Comparison of ENCODE assay signal across 8 cellular contexts in the genomic region with DNA sequence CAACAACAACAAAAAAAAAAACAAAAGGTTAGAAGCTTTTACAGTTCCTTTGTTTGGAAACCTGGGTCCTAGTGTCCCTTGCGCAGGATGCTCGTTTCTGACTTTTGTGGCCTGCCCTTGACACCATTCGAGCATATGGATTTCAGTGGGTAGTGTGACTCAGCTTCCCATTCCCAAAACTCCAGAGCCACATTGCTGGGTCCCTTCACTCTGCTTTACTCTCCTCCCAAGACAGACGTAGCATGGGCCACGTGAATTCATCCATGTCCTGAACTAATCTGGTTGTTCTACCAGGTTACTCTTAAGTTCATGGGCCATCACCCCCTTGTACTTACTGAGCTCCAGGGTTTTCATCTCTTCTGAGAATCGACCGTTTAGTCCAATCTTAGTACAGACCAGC.
A peak's percentile ranks its signal among the peaks of the same experiment; 100 is the strongest.
DNase-seq lines count a peak whose midpoint lies in the region; ATAC-seq and TF ChIP-seq lines count a peak whose summit lies in the region.

No MANE protein-coding gene starts in this region.

- no peaks in the 10 kb centered on the region for H3K36me3 Mint-ChIP-seq in CD14-positive monocyte

- H3K4me1 ChIP-seq in adipocyte (ENCODE audit: control insufficient read depth, insufficient read depth, low read length) (peaks cover 21% of the 10 kb centered on the region), muscle layer of duodenum (ENCODE audit: control insufficient read depth in 1 of 2, insufficient read depth in 2 of 2, low read length in 2 of 2) (no peaks in the 10 kb centered on the region), ovary (ENCODE audit: insufficient read depth) (peaks cover 5% of the 10 kb centered on the region), adrenal gland (replicated peaks in 1 of 2) (peaks cover 0 to 14% of the 10 kb centered on the region in 2 donors)

- no peaks in the 10 kb centered on the region for H3K27me3 ChIP-seq in adipocyte (replicated peaks; ENCODE audit: control insufficient read depth, insufficient read depth, low read length)
- H3K27me3 ChIP-seq in muscle layer of duodenum (ENCODE audit: low read depth, low read length): no peaks in the 10 kb centered on the region
- H3K27me3 ChIP-seq in ovary: no peaks in the 10 kb centered on the region
- no peaks in the 10 kb centered on the region for H3K27me3 ChIP-seq in adrenal gland

- peaks cover 8 to 17% (median 11%) of the 10 kb centered on the region in 3 donors for H3K27me3 Mint-ChIP-seq in CD14-positive monocyte (ENCODE audit: low read depth in 3 of 3)

- H3K9ac ChIP-seq in adipocyte (ENCODE audit: low read length): peak overlapping the region; percentile 53

- 45 to 49% (median 47%) methylated on average over 7 of the region's 7 CpGs for WGBS in ovary, 3 donors
- WGBS in adrenal gland, 4 donors: 49 to 56% (median 52%) methylated on average over 7 of the region's 7 CpGs

- intact Hi-C loops in CD14-positive monocyte (cut with micrococcal nuclease): no loop called here
- intact Hi-C loops in ovary (cut with DNase I): loop anchor here in 2 of 4 donors (2.0 to 5.0 kb wide), 2 partner anchors 34 to 242 kb away; partner anchors contain the start of gene FUT8 (in 1 of the 2)
- intact Hi-C loops in adrenal gland (cut with DNase I): no loop called here

- peaks cover 18% of the 10 kb centered on the region for H3K4me1 Mint-ChIP-seq in CD14-positive monocyte

- peaks cover 0 to 5% (median 0%) of the 10 kb centered on the region in 7 donors for H3K9me3 Mint-ChIP-seq in CD14-positive monocyte

- H3K36me3 ChIP-seq in adipocyte (ENCODE audit: control insufficient read depth, insufficient read depth, low read length, severe bottlenecking) (no peaks in the 10 kb centered on the region), muscle layer of duodenum (ENCODE audit: control insufficient read depth in 1 of 2, insufficient read depth in 2 of 2, low read length in 2 of 2) (no peaks in the 10 kb centered on the region), ovary (no peaks in the 10 kb centered on the region), adrenal gland (replicated peaks in 1 of 2) (no peaks in the 10 kb centered on the region)

- TF ChIP-seq CTCF in CD14-positive monocyte (IDR thresholded peaks at IDR 0.05) (no peak), ovary (IDR thresholded peaks at IDR 0.05) (no peak), adrenal gland (IDR thresholded peaks at IDR 0.05) (no peak)

- H3K4me3 Mint-ChIP-seq in CD14-positive monocyte: peak overlapping the region; percentile 40 to 73

- TF ChIP-seq POLR2A in ovary (IDR thresholded peaks at IDR 0.05) (no peak), adrenal gland (IDR thresholded peaks at IDR 0.05) (no peak)

- ATAC-seq in HG02610 (IDR thresholded peaks at IDR 0.05; ENCODE audit: unreplicated experiment): peak; percentile 2

- DNase-seq in CD14-positive monocyte (ENCODE audit: low spot score) (no peak), adipocyte (ENCODE audit: low read depth) (no peak), SKM-1 treated with dmso at 0.1 percent for 144 hours (lab: John Stamatoyannopoulos, UW; ENCODE audit: unreplicated experiment) (no peak), EL (no peak), ovary (no peak), adrenal gland (no peak)

- peak overlapping the region; percentile 74 for H3K4me3 ChIP-seq in adipocyte (ENCODE audit: low read length)
- H3K4me3 ChIP-seq in muscle layer of duodenum (ENCODE audit: low read depth in 1 of 2, low read length in 2 of 2): peak overlapping the region; percentile 13 to 47
- H3K4me3 ChIP-seq in ovary: no peak overlapping the region
- peak overlapping the region in 1 of 4 donors; percentile 49 for H3K4me3 ChIP-seq in adrenal gland

- H3K27ac ChIP-seq in muscle layer of duodenum (ENCODE audit: low read length) (no peak overlapping the region), ovary (no peak overlapping the region), adrenal gland (no peak overlapping the region)

- TF ChIP-seq EP300 in ovary (IDR thresholded peaks at IDR 0.05): no peak

- H3K9me3 ChIP-seq in adipocyte (ENCODE audit: control insufficient read depth, low read length): no peaks in the 10 kb centered on the region
- H3K9me3 ChIP-seq in muscle layer of duodenum (ENCODE audit: control insufficient read depth in 1 of 2, low read length in 2 of 2): no peaks in the 10 kb centered on the region
- no peaks in the 10 kb centered on the region for H3K9me3 ChIP-seq in ovary
- no peaks in the 10 kb centered on the region for H3K9me3 ChIP-seq in adrenal gland (replicated peaks in 1 of 3)

- H3K27ac Mint-ChIP-seq in CD14-positive monocyte: peak overlapping the region in 1 of 7 donors; percentile 57
